Comparison of ENCODE assay signal across 10 cellular contexts in the genomic region with DNA sequence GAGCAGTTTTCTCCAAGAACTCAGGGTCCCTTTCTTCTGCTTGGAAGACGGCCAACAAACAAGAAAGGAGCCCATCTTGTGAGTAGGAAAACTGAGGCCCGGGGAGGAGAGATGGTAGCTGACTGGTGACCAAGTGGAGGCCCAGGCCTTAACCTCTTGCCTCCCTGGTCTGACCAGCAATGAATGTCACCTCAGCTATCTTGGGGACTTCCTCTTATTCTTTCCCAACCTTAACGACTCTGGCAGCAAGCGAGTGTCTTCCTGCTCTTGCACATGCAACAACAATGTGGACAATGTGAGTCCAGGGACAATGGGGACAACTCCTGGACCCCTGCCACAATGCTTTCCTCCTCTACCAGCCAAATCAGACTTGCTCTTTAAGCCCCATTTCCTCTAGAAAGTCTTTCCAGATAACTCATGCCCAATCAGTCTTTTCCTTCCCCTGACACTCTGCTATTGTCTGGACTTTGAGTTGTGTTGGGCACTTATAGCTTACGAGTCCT. TPM values are rescaled to one million over a fixed set of nuclear protein-coding genes. Genes with fewer than 3 reads are reported as not detected.
A peak's percentile ranks its signal among the peaks of the same experiment; 100 is the strongest.
DNase-seq lines count a peak whose midpoint lies in the region; TF ChIP-seq lines count a peak whose summit lies in the region.
"Had no signal": no experiment of that assay in that cellular context is flagged by ENCODE, and none has a peak within 500 bp of the region (broad histone marks: within the 10 kb centered on the region; RNA-seq: fewer than 3 reads in every experiment).

No MANE protein-coding gene starts in this region.

- H3K27ac ChIP-seq in BLaER1 (no peak overlapping the region), SJSA1 (peak overlapping the region; percentile 59)
- H3K27ac ChIP-seq: C4-2B had no signal

- H3K27me3 Mint-ChIP-seq in osteocyte (ENCODE audit: unreplicated experiment): no peaks in the 10 kb centered on the region

- H3K9me3 ChIP-seq in BLaER1 (no peaks in the 10 kb centered on the region), SJSA1 (replicated peaks) (no peaks in the 10 kb centered on the region)

- no peak overlapping the region for H3K4me3 Mint-ChIP-seq in osteocyte (ENCODE audit: unreplicated experiment)

- H3K27me3 ChIP-seq in BLaER1 (no peaks in the 10 kb centered on the region), SJSA1 (replicated peaks) (no peaks in the 10 kb centered on the region)

- TF ChIP-seq CTCF in osteocyte (IDR thresholded peaks at IDR 0.05): no peak

- peak overlapping the region; percentile 27 for H3K27ac Mint-ChIP-seq in osteocyte (ENCODE audit: unreplicated experiment)

- H3K4me3 ChIP-seq in BLaER1 (no peak overlapping the region), SJSA1 (no peak overlapping the region)

- no peak overlapping the region for H3K9ac ChIP-seq in BLaER1

- peaks cover 91% of the 10 kb centered on the region for H3K4me1 ChIP-seq in BLaER1
- peaks cover 73% of the 10 kb centered on the region for H3K4me1 ChIP-seq in SJSA1 (replicated peaks)

- H4K20me1 ChIP-seq in BLaER1: no peaks in the 10 kb centered on the region

- peaks cover 66% of the 10 kb centered on the region for H3K4me1 Mint-ChIP-seq in osteocyte (ENCODE audit: unreplicated experiment)

- H3K36me3 Mint-ChIP-seq in osteocyte (ENCODE audit: unreplicated experiment): peaks cover 3% of the 10 kb centered on the region

- peak overlapping the region; percentile 1; the same call in 1 of the 2 replicates for H3K4me2 ChIP-seq in BLaER1

- H3K9me3 Mint-ChIP-seq in osteocyte (ENCODE audit: unreplicated experiment): no peaks in the 10 kb centered on the region

- H3K36me3 ChIP-seq in BLaER1 (peaks cover 6% of the 10 kb centered on the region; the same call in 1 of the 2 replicates), SJSA1 (peaks cover 33% of the 10 kb centered on the region)

- peak; percentile 71 to 80 for DNase-seq in SJSA1 (ENCODE audit: low read depth in 1 of 2, low spot score in 2 of 2)
- DNase-seq in glomerular endothelial cell (ENCODE audit: extremely low read depth, low read depth, low spot score): peak; percentile 93
- no peak for DNase-seq in osteocyte (ENCODE audit: extremely low spot score, unreplicated experiment)
- no peak for DNase-seq in NCI-H524 (lab: John Stamatoyannopoulos, UW)
- DNase-seq in stimulated activated CD4-positive, alpha-beta T cell treated with anti-CD3 and anti-CD28 coated beads, Interleukin-12 subunit alpha, Interleukin-12 subunit beta, amount 100 ng/mL, for 4 hours: no peak
- no peak for DNase-seq in A172 (ENCODE audit: low spot score)
- no peak for DNase-seq in SK-N-DZ (ENCODE audit: low spot score)
- DNase-seq: retina had no signal

RNA-seq across cellular contexts. Expression of gene HSPG2, which starts 12.6 kb away (rescaled TPM):
- total RNA-seq in SJSA1 (2014; rRNA removed; shearing (Covaris generic)): 45.2 and 62.3 TPM in 2 replicates
- 2,040 and 3,652 TPM in 2 replicates for total RNA-seq in glomerular endothelial cell
- total RNA-seq in osteocyte: 197 and 230 TPM in 2 replicates
- 17.9 and 18.3 TPM in 2 replicates for total RNA-seq in A172 (2014; rRNA removed; shearing (Covaris generic))
- polyA plus RNA-seq in SK-N-DZ (2014; cell fraction: cytosol; rRNA removed): 5.1 and 6.8 TPM in 2 replicates
- polyA plus RNA-seq in SK-N-DZ (2014; cell fraction: nucleus; rRNA removed): 9.6 and 12.8 TPM in 2 replicates

RNA-seq across cellular contexts. Expression of gene CELA3B, which starts 52.3 kb away (rescaled TPM):
- total RNA-seq in SJSA1 (2014; rRNA removed; shearing (Covaris generic)): not detected in 2 replicates
- total RNA-seq in glomerular endothelial cell (not detected in 2 replicates), osteocyte (not detected in 2 replicates)
- total RNA-seq in A172 (2014; rRNA removed; shearing (Covaris generic)): not detected in 2 replicates
- polyA plus RNA-seq in SK-N-DZ (2014; cell fraction: cytosol; rRNA removed): not detected in 2 replicates
- polyA plus RNA-seq in SK-N-DZ (2014; cell fraction: nucleus; rRNA removed): not detected in 2 replicates

Comparison
In these comparisons a context has a peak if more than half of its experiments do, and no peak if none do; other contexts are left out.
1. DNase-seq: peak in SJSA1 (2 of 2) and glomerular endothelial cell (single experiment); none in osteocyte (single experiment), NCI-H524 (0 of 2), stimulated activated CD4-positive, alpha-beta T cell treated with anti-CD3 and anti-CD28 coated beads, Interleukin-12 subunit alpha, Interleukin-12 subunit beta, amount 100 ng/mL, for 4 hours (single experiment), A172 (single experiment) and SK-N-DZ (single experiment).